In genomic region chr5:5591567-5591966, GRCh38 we compare ENCODE assay signal across 1 cellular context.
TF ChIP-seq lines count a peak whose summit lies in the region.

No MANE protein-coding gene starts in this region.

TF ChIP-seq in GM23338, 12 proteins besides CTCF, POLR2A, EP300 and RAD21 (continued from another document):
- TF ChIP-seq ZNF462 (CRISPR knock-in tag; IDR thresholded peaks at IDR 0.05): no peak
